In the genomic region with DNA sequence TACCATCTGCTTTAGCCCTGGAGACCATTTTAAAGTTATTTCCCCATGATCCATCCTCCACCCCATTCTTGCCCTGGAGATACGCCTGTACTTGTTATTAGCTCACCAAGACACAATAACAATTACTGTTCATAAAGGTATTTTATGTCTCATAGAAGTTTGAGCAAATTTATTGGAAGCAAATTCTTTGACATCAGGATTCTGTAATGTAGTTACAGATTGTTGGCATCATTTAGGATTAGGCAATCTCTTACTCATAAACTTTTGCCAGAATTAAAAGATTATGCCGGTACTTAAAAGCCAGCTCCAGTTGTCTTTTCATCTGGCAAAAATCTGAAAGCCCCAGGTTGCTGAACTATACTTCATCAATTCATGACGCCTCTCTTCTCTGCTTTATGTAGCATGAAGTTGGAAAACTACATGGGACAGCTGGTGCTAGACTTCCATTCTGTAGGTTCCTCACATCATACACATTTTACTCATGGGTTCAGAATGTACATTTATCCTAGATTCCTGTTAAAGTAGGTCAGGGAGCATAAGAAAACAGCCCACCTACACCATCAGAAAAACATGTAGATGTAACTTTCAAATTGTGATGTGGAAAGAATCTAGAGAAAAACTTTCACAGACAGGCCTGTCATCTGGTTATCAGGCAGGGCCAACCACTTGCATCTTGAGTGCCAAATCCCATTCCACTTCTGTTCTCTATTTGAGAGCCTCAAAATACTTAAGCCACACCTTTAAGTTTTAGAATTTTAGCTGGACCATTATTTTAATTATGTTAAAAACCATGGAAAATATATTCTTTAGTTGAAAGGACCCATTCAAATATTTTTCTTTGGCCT, we compare ENCODE assay signal across 15 cellular contexts. TPM values are rescaled to one million over a fixed set of nuclear protein-coding genes. Genes with fewer than 3 reads are reported as not detected.
"Had no signal": no experiment of that assay in that cellular context is flagged by ENCODE, and none has a peak within 500 bp of the region (broad histone marks: within the 10 kb centered on the region; RNA-seq: fewer than 3 reads in every experiment).

No MANE protein-coding gene starts in this region.

- DNase-seq: activated CD4-positive, alpha-beta T cell treated with anti-CD3 and anti-CD28 coated beads for 48 hours; activated CD8-positive, alpha-beta memory T cell treated with anti-CD3 and anti-CD28 coated beads, Interleukin-2, amount 50 U/mL, for 48 hours; activated CD8-positive, alpha-beta T cell treated with anti-CD3 and anti-CD28 coated beads, Interleukin-2, amount 10 ng/mL, durations not matched to agents 7 days and 5 days; activated naive CD8-positive, alpha-beta T cell treated with anti-CD3 and anti-CD28 coated beads, Interleukin-2, amount 50 U/mL, for 24 hours; nucleus accumbens; right lobe of liver; stimulated activated CD4-positive, alpha-beta T cell treated with anti-CD3 and anti-CD28 coated beads, Interleukin-2, amount 100 ng/mL, for 24 hours; stimulated activated naive CD4-positive, alpha-beta T cell; upper lobe of left lung had no signal

- H3K4me1 Mint-ChIP-seq: activated naive CD8-positive, alpha-beta T cell treated with anti-CD3 and anti-CD28 coated beads, Interleukin-2, amount 50 U/mL, for 24 hours; WTC11 had no signal

- H3K36me3 Mint-ChIP-seq: natural killer cell treated with Interleukin-12 subunit alpha and Interleukin-12 subunit beta and Interleukin-15 and Interleukin-18, amount 100 ng/mL, for 72 hours; WTC11 had no signal

- H3K27ac Mint-ChIP-seq: activated CD8-positive, alpha-beta T cell treated with anti-CD3 and anti-CD28 coated beads, Interleukin-2, amount 10 ng/mL, durations not matched to agents 7 days and 5 days; activated naive CD8-positive, alpha-beta T cell treated with anti-CD3 and anti-CD28 coated beads, Interleukin-2, amount 50 U/mL, for 24 hours; natural killer cell treated with Interleukin-12 subunit alpha and Interleukin-12 subunit beta and Interleukin-15 and Interleukin-18, amount 100 ng/mL, for 72 hours; WTC11 had no signal

- H3K4me3 ChIP-seq: ascending aorta, prostate gland, right lobe of liver, upper lobe of left lung had no signal

- H3K4me3 Mint-ChIP-seq: activated CD8-positive, alpha-beta T cell treated with anti-CD3 and anti-CD28 coated beads, Interleukin-2, amount 10 ng/mL, durations not matched to agents 7 days and 5 days; activated naive CD8-positive, alpha-beta T cell treated with anti-CD3 and anti-CD28 coated beads, Interleukin-2, amount 50 U/mL, for 24 hours; natural killer cell treated with Interleukin-12 subunit alpha and Interleukin-12 subunit beta and Interleukin-15 and Interleukin-18, amount 100 ng/mL, for 72 hours; WTC11 had no signal

- ATAC-seq: activated CD8-positive, alpha-beta T cell treated with anti-CD3 and anti-CD28 coated beads, Interleukin-2, amount 10 ng/mL, durations not matched to agents 7 days and 5 days; activated naive CD8-positive, alpha-beta T cell treated with anti-CD3 and anti-CD28 coated beads, Interleukin-2, amount 50 U/mL, for 24 hours; left lobe of liver; natural killer cell treated with Interleukin-12 subunit alpha and Interleukin-12 subunit beta and Interleukin-15 and Interleukin-18, amount 100 ng/mL, for 72 hours; right lobe of liver; WTC11 had no signal

RNA-seq across cellular contexts. Expression of gene ATP10B, which starts 14.0 kb away (rescaled TPM):
- polyA plus RNA-seq: endothelial cell of umbilical vein had no signal
